ENCODE assay signal across 23 cellular contexts in the genomic region with DNA sequence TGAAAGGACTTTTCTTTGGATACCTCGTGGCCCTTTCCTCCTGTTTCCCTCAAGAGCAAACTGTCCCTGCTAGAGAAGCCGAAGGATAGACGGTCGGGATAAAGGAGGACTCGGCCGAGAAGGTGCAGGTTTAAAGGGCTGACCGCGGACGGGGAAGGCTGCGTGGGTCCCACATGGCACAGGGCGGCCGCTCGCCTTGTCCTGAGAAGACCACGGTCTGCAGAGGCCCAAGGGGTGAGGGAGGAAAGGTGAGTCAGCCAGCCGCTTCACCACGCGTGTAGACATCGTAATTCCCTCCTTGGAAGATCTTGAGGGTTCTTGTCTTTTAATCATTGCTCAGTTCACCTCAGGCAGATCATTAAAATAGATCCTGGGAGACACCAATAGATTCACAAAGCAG.
"Had no signal": no experiment of that assay in that cellular context is flagged by ENCODE, and none has a peak within 500 bp of the region (broad histone marks: within the 10 kb centered on the region; RNA-seq: fewer than 3 reads in every experiment).

No MANE protein-coding gene starts in this region.

- H3K27me3 ChIP-seq: ovary, vagina had no signal

- H3K4me3 ChIP-seq: body of pancreas, esophagus muscularis mucosa, gastrocnemius medialis, ovary, psoas muscle, suprapubic skin, vagina had no signal

- DNase-seq: activated CD4-positive, alpha-beta T cell treated with anti-CD3 and anti-CD28 coated beads, Interleukin-2, amount 10 ng/mL, durations not matched to agents 7 days and 5 days; activated CD4-positive, CD25-positive, alpha-beta regulatory T cell treated with anti-CD3 and anti-CD28 coated beads, Interleukin-2, amount 50 U/mL, for 72 hours; activated CD8-positive, alpha-beta T cell treated with anti-CD3 and anti-CD28 coated beads, Interleukin-2, amount 10 ng/mL, durations not matched to agents 7 days and 5 days; activated gamma-delta T cell treated with Interleukin-2 at 50 U/mL for 16 hours; body of pancreas; dermis blood vessel endothelial cell; effector memory CD8-positive, alpha-beta T cell; gastrocnemius medialis; hippocampal formation; islet precursor cell; left cardiac atrium; ovary; psoas muscle; right cardiac atrium; stimulated activated CD4-positive, alpha-beta T cell treated with anti-CD3 and anti-CD28 coated beads, Interleukin-12 subunit alpha, Interleukin-12 subunit beta, amount 100 ng/mL, for 4 hours; stimulated activated CD4-positive, alpha-beta T cell treated with anti-CD3 and anti-CD28 coated beads, Interleukin-4, amount 100 ng/mL, for 4 hours; stimulated activated naive CD8-positive, alpha-beta T cell treated with anti-CD3 and anti-CD28 coated beads, Interleukin-15, amount 100 ng/mL, for 72 hours; T-cell; trophoblast cell had no signal

- ATAC-seq: activated CD8-positive, alpha-beta T cell treated with anti-CD3 and anti-CD28 coated beads, Interleukin-2, amount 10 ng/mL, durations not matched to agents 7 days and 5 days; body of pancreas; effector memory CD8-positive, alpha-beta T cell; gastrocnemius medialis; left cardiac atrium; psoas muscle; right cardiac atrium; stimulated activated naive CD8-positive, alpha-beta T cell treated with anti-CD3 and anti-CD28 coated beads, Interleukin-15, amount 100 ng/mL, for 72 hours; T-cell had no signal

- H3K36me3 ChIP-seq: esophagus muscularis mucosa, gastrocnemius medialis, ovary, suprapubic skin, vagina had no signal

- H3K4me1 ChIP-seq: body of pancreas, gastrocnemius medialis, psoas muscle, suprapubic skin, vagina had no signal

- H3K9me3 ChIP-seq: body of pancreas, esophagus muscularis mucosa, gastrocnemius medialis, ovary, psoas muscle, suprapubic skin, vagina had no signal

- H3K27ac ChIP-seq: body of pancreas, esophagus muscularis mucosa, gastrocnemius medialis, ovary, psoas muscle, suprapubic skin, vagina, VCaP had no signal
